8 cellular contexts compared by ENCODE assay signal in the genomic region with DNA sequence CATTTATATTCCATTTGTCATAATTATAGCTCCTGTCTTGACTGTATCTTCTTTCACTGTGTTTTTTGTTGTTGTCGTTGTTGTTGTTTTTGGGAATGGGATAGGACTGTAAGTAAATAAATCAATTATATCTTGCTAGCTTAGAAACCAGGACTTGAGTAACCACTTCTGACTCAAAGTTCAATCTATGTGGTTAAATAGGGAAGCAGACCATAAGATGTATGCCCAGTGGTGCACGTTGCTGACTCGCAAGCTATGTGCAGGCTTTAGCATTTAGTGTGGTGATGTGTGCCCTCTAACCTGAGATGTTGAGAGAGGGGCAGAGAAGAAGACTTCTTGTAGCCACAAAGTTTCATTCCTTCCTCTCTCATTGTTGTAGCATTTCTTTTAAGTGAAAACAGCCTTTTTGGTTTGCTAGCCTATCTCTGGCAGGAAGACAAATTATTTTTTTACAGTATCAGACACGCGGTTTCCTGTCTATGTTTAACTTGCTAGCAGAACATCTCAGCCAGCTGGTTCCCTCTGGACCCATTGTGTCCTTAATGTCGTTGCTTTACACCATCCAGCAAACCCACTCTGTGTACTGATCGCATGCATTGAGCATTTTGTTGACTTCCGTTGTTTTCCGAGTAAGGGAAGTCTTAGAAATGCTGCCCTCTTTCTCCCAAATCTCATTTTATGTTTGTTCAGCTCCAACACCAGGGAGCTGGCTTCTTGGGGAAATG. TPM values are rescaled to one million over a fixed set of nuclear protein-coding genes. Genes with fewer than 3 reads are reported as not detected.
DNase-seq lines count a peak whose midpoint lies in the region; ATAC-seq and TF ChIP-seq lines count a peak whose summit lies in the region.

No MANE protein-coding gene starts in this region.

- intact Hi-C loops in adrenal gland (cut with DNase I), result no loop called here

- H3K4me3 ChIP-seq in OCI-LY3 (ENCODE audit: low read length), result peak overlapping the region; percentile 51
- H3K4me3 ChIP-seq in adrenal gland, result no peak overlapping the region
- H3K4me3 ChIP-seq in iPS-18a (ENCODE audit: low read length), result no peak overlapping the region

- H3K9me3 ChIP-seq in OCI-LY3 (ENCODE audit: insufficient read depth, low read length) (no peaks in the 10 kb centered on the region), adrenal gland (replicated peaks in 1 of 3) (no peaks in the 10 kb centered on the region), iPS-18a (ENCODE audit: control insufficient read depth, low read depth, low read length) (no peaks in the 10 kb centered on the region)

- H3K27me3 ChIP-seq in OCI-LY3 (ENCODE audit: low read depth, low read length) (peaks cover 81% of the 10 kb centered on the region), adrenal gland (no peaks in the 10 kb centered on the region), iPS-18a (ENCODE audit: control insufficient read depth, insufficient read depth, low read length) (no peaks in the 10 kb centered on the region)

- ATAC-seq in GM19025 (IDR thresholded peaks at IDR 0.05; ENCODE audit: low read depth, unreplicated experiment) (peak; percentile 84), HG03025 (IDR thresholded peaks at IDR 0.05; ENCODE audit: low FRiP score, unreplicated experiment) (peak; percentile 89)

- H3K9ac ChIP-seq in OCI-LY3 (ENCODE audit: low read length) (no peak overlapping the region), iPS-18a (ENCODE audit: low read length) (no peak overlapping the region)

- peaks cover 41% of the 10 kb centered on the region for H3K36me3 ChIP-seq in OCI-LY3 (replicated peaks; ENCODE audit: low read depth, low read length)
- H3K36me3 ChIP-seq in adrenal gland (replicated peaks in 1 of 2), result peaks cover 0 to 49% of the 10 kb centered on the region in 2 donors
- H3K36me3 ChIP-seq in iPS-18a (ENCODE audit: control insufficient read depth, low read depth, low read length), result peaks cover 11% of the 10 kb centered on the region

- H4K20me1 ChIP-seq in OCI-LY3 (ENCODE audit: insufficient read depth, low read length), result peaks cover 56% of the 10 kb centered on the region

- peak overlapping the region; percentile 31 for H3K27ac ChIP-seq in OCI-LY3 (ENCODE audit: low read length)
- H3K27ac ChIP-seq in adrenal gland, result peak overlapping the region in 3 of 5 donors; percentile 25 to 81 (median 69)
- peak overlapping the region; percentile 42 for H3K27ac ChIP-seq in iPS-18a (ENCODE audit: low read length)

- H3K4me2 ChIP-seq in OCI-LY3 (ENCODE audit: low read length), result peak overlapping the region; percentile 72

- TF ChIP-seq CTCF in OCI-LY3 (IDR thresholded peaks at IDR 0.05; ENCODE audit: low read depth, low read length) (peak; percentile 24; the same call in 1 of the 2 replicates), adrenal gland (IDR thresholded peaks at IDR 0.05) (no peak)

- DNase-seq in adrenal gland, result no peak
- peak; percentile 22 to 85 (median 63) for DNase-seq in stimulated activated naive CD4-positive, alpha-beta T cell (lab: John Stamatoyannopoulos, UW)
- DNase-seq in NCI-H1105 (lab: John Stamatoyannopoulos, UW), result no peak
- no peak for DNase-seq in NCI-H1694 (lab: John Stamatoyannopoulos, UW)

- no peak for TF ChIP-seq POLR2A in adrenal gland (IDR thresholded peaks at IDR 0.05)

- 44 to 48% (median 48%) methylated on average over 9 of the region's 9 CpGs for WGBS in adrenal gland, 4 donors

- H2AFZ ChIP-seq in OCI-LY3 (ENCODE audit: low read depth, low read length), result no peak overlapping the region

- H3K79me2 ChIP-seq in OCI-LY3 (ENCODE audit: low read length), result no peaks in the 10 kb centered on the region

- H3K4me1 ChIP-seq in OCI-LY3 (ENCODE audit: low read length) (peaks cover 57% of the 10 kb centered on the region), adrenal gland (replicated peaks in 1 of 2) (peaks cover 32 to 89% of the 10 kb centered on the region in 2 donors), iPS-18a (ENCODE audit: control insufficient read depth, low read depth, low read length) (peaks cover 26% of the 10 kb centered on the region)

RNA-seq across cellular contexts. Expression of a gene that starts 52.1 kb away (rescaled TPM):
- 100 to 1,000 TPM; 142 to 296 (median 178) TPM for total RNA-seq in adrenal gland
- 100 to 1,000 TPM in 1 of 3 donors, 10 to 100 TPM in 2; 19.1 to 128 (median 20.8) TPM for polyA plus RNA-seq in adrenal gland

Comparison
In these comparisons a context has a peak if more than half of its experiments do, and no peak if none do; other contexts are left out.
1. DNase-seq: peak in stimulated activated naive CD4-positive, alpha-beta T cell (6 of 6); none in adrenal gland (0 of 7), NCI-H1105 (single experiment) and NCI-H1694 (single experiment).
2. Peak in every context shown above with its lines, with median percentiles within 50 percentile points of each other: H3K27ac ChIP-seq.